Comparison of ENCODE assay signal across 2 cellular contexts in the genomic region with DNA sequence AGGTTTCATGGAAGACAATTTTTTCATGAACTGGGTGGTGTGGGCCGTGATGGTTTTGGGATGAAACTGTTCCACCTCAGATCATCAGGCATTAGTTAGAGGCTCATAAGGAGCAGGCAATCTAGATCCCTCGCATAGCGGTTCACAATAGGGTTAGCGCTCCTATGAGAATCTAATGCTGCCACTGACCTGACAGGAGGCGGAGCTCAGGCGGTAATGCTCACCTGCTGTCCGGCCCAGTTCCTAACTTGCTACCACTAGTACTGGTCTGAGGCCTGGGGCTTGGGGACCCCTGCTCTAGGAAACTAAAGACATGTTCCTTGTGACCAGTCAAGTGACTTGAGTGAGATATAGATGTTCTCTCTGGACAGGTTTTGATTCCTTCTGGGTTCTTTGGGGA.
TF ChIP-seq lines count a peak whose summit lies in the region.

No MANE protein-coding gene starts in this region.

TF ChIP-seq in GM23338, 12 proteins besides CTCF, POLR2A, EP300 and RAD21:
- TF ChIP-seq POLR2AphosphoS5 (IDR thresholded peaks at IDR 0.05; ENCODE audit: low read depth), result 0 out of 2 replicates have a peak, but pooled peaks have one; percentile 18
- no peak for TF ChIP-seq CREB1 (CRISPR knock-in tag; IDR thresholded peaks at IDR 0.05; ENCODE audit: low read depth)
TF ChIP-seq in GM23338: peak in this region for 1.

TF ChIP-seq in GM12878, 131 proteins besides CTCF, POLR2A, EP300 and RAD21:
- TF ChIP-seq SIN3A (IDR thresholded peaks at IDR 0.05; ENCODE audit: low read depth, low read length) (no peak), NFYA (IDR thresholded peaks at IDR 0.05; ENCODE audit: borderline replicate concordance, low read depth, low read length) (no peak), SMAD5 (IDR thresholded peaks at IDR 0.05; ENCODE audit: low read depth) (no peak), CBX3 (IDR thresholded peaks at IDR 0.05; ENCODE audit: borderline replicate concordance, low read depth) (no peak)
